ENCODE assay signal across 7 cellular contexts in genomic region chr17:11997147-11997971, GRCh38. TPM values are rescaled to one million over a fixed set of nuclear protein-coding genes. Genes with fewer than 3 reads are reported as not detected.
A peak's percentile ranks its signal among the peaks of the same experiment; 100 is the strongest.
DNase-seq lines count a peak whose midpoint lies in the region; ATAC-seq and TF ChIP-seq lines count a peak whose summit lies in the region.

ZNF18 (minus strand) TSS chr17:11997475; CDS start chr17:11992829, 4,646 bp downstream.

- ATAC-seq in GM18508 (IDR thresholded peaks at IDR 0.05; ENCODE audit: insufficient read depth, unreplicated experiment) (peak; percentile 84), HG02973 (IDR thresholded peaks at IDR 0.05; ENCODE audit: unreplicated experiment) (peak; percentile 97), sciatic nerve (peak; percentile 100)

- peak; percentile 38 for DNase-seq in NCI-H2029 treated with DMSO at 0.1 percent for 48 hours (lab: John Stamatoyannopoulos, UW)
- DNase-seq in T-helper 9 cell = peak; percentile 92
- DNase-seq in astrocyte of the spinal cord (ENCODE audit: low read depth, low spot score) = peak; percentile 93
- peak; percentile 55 to 97 (median 91) for DNase-seq in hypothalamus (lab: John Stamatoyannopoulos, UW)
- DNase-seq in sciatic nerve (ENCODE audit: low spot score) = peak; percentile 98

- H3K4me3 ChIP-seq in astrocyte of the spinal cord (ENCODE audit: low read depth, low read length) = peak within 1 kb of the TSS; percentile 93

- in situ Hi-C loops in astrocyte of the spinal cord (cut with HindIII; ENCODE audit: low sequenced_read_pairs) = no loop called here

- TF ChIP-seq CTCF in astrocyte of the spinal cord (IDR thresholded peaks at IDR 0.05; ENCODE audit: low read depth, low read length) = no peak

- intact Hi-C loops in sciatic nerve (cut with DNase I) = no loop called here

RNA-seq across cellular contexts. Expression of gene ZNF18, which starts in this region (rescaled TPM):
- total RNA-seq in sciatic nerve = 8.2 TPM

Comparison
In these comparisons a context has a peak if more than half of its experiments do, and no peak if none do; other contexts are left out.
1. Peak in every context shown above with its lines: DNase-seq, ATAC-seq and H3K4me3 ChIP-seq.
2. DNase-seq: peak in every context shown above with its lines; median percentile 98 in sciatic nerve; 93 in astrocyte of the spinal cord; 92 in T-helper 9 cell; 91 in hypothalamus; 38 in NCI-H2029 treated with DMSO at 0.1 percent for 48 hours.